Comparison of ENCODE assay signal across 8 cellular contexts in the genomic region with DNA sequence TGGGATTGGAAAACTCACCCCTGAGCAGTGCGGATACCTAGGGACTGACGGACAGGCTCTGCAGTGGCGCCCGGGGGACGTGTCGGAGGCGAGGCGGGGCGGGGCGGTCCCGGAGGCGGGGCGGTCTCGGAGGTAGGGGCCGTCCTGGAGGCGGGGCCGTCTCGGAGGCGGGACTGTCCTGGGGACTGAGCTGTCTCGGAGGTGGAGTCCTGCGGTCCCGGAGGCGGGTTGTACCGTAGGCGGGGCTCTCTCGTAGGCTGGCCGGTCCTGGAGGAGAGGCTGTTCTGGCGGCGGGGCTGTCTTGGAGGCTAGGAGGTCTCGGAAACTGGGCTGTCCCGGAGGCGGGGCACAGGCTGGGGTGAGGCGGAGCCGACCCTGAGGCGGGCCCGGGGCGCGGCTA.
A peak's percentile ranks its signal among the peaks of the same experiment; 100 is the strongest.
DNase-seq lines count a peak whose midpoint lies in the region; ATAC-seq and TF ChIP-seq lines count a peak whose summit lies in the region.
"Not testable (repeated sequence)": the region's sequence is repeated elsewhere in the genome, so short reads cannot be mapped to it uniquely, and the experiment has no call there.

No MANE protein-coding gene starts in this region.

- not testable (repeated sequence) for H3K9me3 ChIP-seq in OCI-LY7 (ENCODE audit: low read length)

- ATAC-seq in GM21576 (IDR thresholded peaks at IDR 0.05; ENCODE audit: unreplicated experiment) (peak; percentile 78), HG03571 (IDR thresholded peaks at IDR 0.05; ENCODE audit: unreplicated experiment) (peak; percentile 86)
- ATAC-seq in naive thymus-derived CD8-positive, alpha-beta T cell: peak; percentile 79 to 83

- H3K4me3 Mint-ChIP-seq in naive thymus-derived CD8-positive, alpha-beta T cell: peak overlapping the region; percentile 71 to 90 (median 83)

- H4K20me1 ChIP-seq in OCI-LY7 (ENCODE audit: insufficient read depth, low read length): not testable (repeated sequence)

- H3K27ac Mint-ChIP-seq in naive thymus-derived CD8-positive, alpha-beta T cell: peak overlapping the region in 8 of 10 donors; percentile 37 to 96 (median 93)

- POLR2A ChIA-PET in OCI-LY7 (lab: Charles Lee); naive thymus-derived CD8-positive, alpha-beta T cell (lab: Charles Lee): not testable (repeated sequence)

- H3K4me3 ChIP-seq in OCI-LY7 (ENCODE audit: low read depth, low read length, poor library complexity, severe bottlenecking): peak overlapping the region; percentile 55

- not testable (repeated sequence) for H3K36me3 ChIP-seq in OCI-LY7 (ENCODE audit: insufficient read depth, low read length)

- not testable (repeated sequence) for H3K4me1 ChIP-seq in OCI-LY7 (ENCODE audit: insufficient read depth, low read length, poor library complexity, severe bottlenecking)

- not testable (repeated sequence) for H3K36me3 Mint-ChIP-seq in naive thymus-derived CD8-positive, alpha-beta T cell

- H3K9me2 ChIP-seq in OCI-LY7 (ENCODE audit: insufficient read depth, low read length): not testable (repeated sequence)

- H3K4me2 ChIP-seq in OCI-LY7 (ENCODE audit: low read length): peak overlapping the region; percentile 39; the same call in 1 of the 2 replicates

- not testable (repeated sequence) for BruUV-seq in OCI-LY7 (replicated peaks; lab: Mats Ljungman, UMichigan)

- not testable (repeated sequence) for H2AFZ ChIP-seq in OCI-LY7 (ENCODE audit: low read length)

- intact Hi-C loops in OCI-LY7 (cut with micrococcal nuclease; ENCODE audit: unreplicated experiment): not testable (repeated sequence)

- not testable (repeated sequence) for H3K4me1 Mint-ChIP-seq in naive thymus-derived CD8-positive, alpha-beta T cell

- not testable (repeated sequence) for TF ChIP-seq CTCF in OCI-LY7 (conservative IDR thresholded peaks at IDR 0.05; ENCODE audit: low read length)

- H3K79me2 ChIP-seq in OCI-LY7 (ENCODE audit: insufficient read depth, low read depth, low read length): not testable (repeated sequence)

- H3K27me3 Mint-ChIP-seq in naive thymus-derived CD8-positive, alpha-beta T cell: not testable (repeated sequence)

- not testable (repeated sequence) for H3K9me3 Mint-ChIP-seq in naive thymus-derived CD8-positive, alpha-beta T cell

- CTCF ChIA-PET in OCI-LY7 (lab: Charles Lee; ENCODE audit: unreplicated experiment): not testable (repeated sequence)

- DNase-seq in COR-L47 (lab: John Stamatoyannopoulos, UW): peak; percentile 24
- not testable (repeated sequence) for DNase-seq in OCI-LY7 (ENCODE audit: low spot score)
- DNase-seq in activated CD8-positive, alpha-beta memory T cell treated with anti-CD3 and anti-CD28 coated beads, Interleukin-2, amount 50 U/mL, for 4 hours: peak; percentile 95
- peak; percentile 81 for DNase-seq in effector CD8-positive, alpha-beta T cell (lab: John Stamatoyannopoulos, UW)
- DNase-seq in naive thymus-derived CD8-positive, alpha-beta T cell: peak; percentile 84 to 99 (median 93)
- DNase-seq in stimulated activated CD8-positive, alpha-beta memory T cell treated with anti-CD3 and anti-CD28 coated beads, Interleukin-2, amount 100 ng/mL, for 1 hour (ENCODE audit: low read depth in 2 of 2): peak; percentile 83 to 91

- not testable (repeated sequence) for H3K27ac ChIP-seq in OCI-LY7 (ENCODE audit: low read depth, low read length, poor library complexity, severe bottlenecking)
